20 cellular contexts compared by ENCODE assay signal in genomic region chr17:80449194-80449929, GRCh38. TPM values are rescaled to one million over a fixed set of nuclear protein-coding genes. Genes with fewer than 3 reads are reported as not detected.
"Had no signal": no experiment of that assay in that cellular context is flagged by ENCODE, and none has a peak within 500 bp of the region (broad histone marks: within the 10 kb centered on the region; RNA-seq: fewer than 3 reads in every experiment).

No MANE protein-coding gene starts in this region.

- H3K27ac ChIP-seq: brain microvascular endothelial cell, heart right ventricle, left ventricle myocardium inferior, suprapubic skin, upper lobe of right lung had no signal

- H3K4me3 ChIP-seq: gastroesophageal sphincter, heart right ventricle, left ventricle myocardium inferior, suprapubic skin, upper lobe of right lung had no signal

- H3K36me3 ChIP-seq: brain microvascular endothelial cell, gastroesophageal sphincter, heart right ventricle, left ventricle myocardium inferior, suprapubic skin, upper lobe of right lung had no signal

- DNase-seq: activated CD4-positive, alpha-beta T cell treated with anti-CD3 and anti-CD28 coated beads, Interleukin-2, amount 10 ng/mL, durations not matched to agents 7 days and 5 days; activated CD8-positive, alpha-beta memory T cell treated with anti-CD3 and anti-CD28 coated beads, Interleukin-2, amount 50 U/mL, for 4 hours; activated naive CD4-positive, alpha-beta T cell treated with anti-CD3 and anti-CD28 coated beads for 36 hours; activated T-cell treated with anti-CD3 and anti-CD28 coated beads, Interleukin-2, amount 50 U/mL, for 4 hours; brain microvascular endothelial cell; central memory CD4-positive, alpha-beta T cell; effector CD8-positive, alpha-beta T cell; heart right ventricle; left ventricle myocardium inferior; mammary epithelial cell; naive B cell; stimulated activated CD4-positive, alpha-beta T cell treated with anti-CD3 and anti-CD28 coated beads, Interleukin-15, amount 100 ng/mL, for 24 hours; stimulated activated CD4-positive, alpha-beta T cell treated with anti-CD3 and anti-CD28 coated beads, Interleukin-2, amount 100 ng/mL, for 48 hours; T-cell; T-helper 9 cell; upper lobe of right lung had no signal

- H3K27me3 ChIP-seq: brain microvascular endothelial cell, gastroesophageal sphincter, suprapubic skin, upper lobe of right lung had no signal

- H3K9me3 ChIP-seq: gastroesophageal sphincter, heart right ventricle, left ventricle myocardium inferior, suprapubic skin, upper lobe of right lung had no signal

RNA-seq across cellular contexts. Expression of gene NPTX1, which starts 27.0 kb away (rescaled TPM):
- total RNA-seq: esophagus mucosa, heart right ventricle, kidney epithelial cell, left ventricle myocardium inferior had no signal
